In genomic region chr9:122042056-122042455, GRCh38 we compare ENCODE assay signal across 21 cellular contexts. TPM values are rescaled to one million over a fixed set of nuclear protein-coding genes. Genes with fewer than 3 reads are reported as not detected.
DNase-seq lines count a peak whose midpoint lies in the region; ATAC-seq lines count a peak whose summit lies in the region.
"Had no signal": no experiment of that assay in that cellular context is flagged by ENCODE, and none has a peak within 500 bp of the region (broad histone marks: within the 10 kb centered on the region; RNA-seq: fewer than 3 reads in every experiment).

No MANE protein-coding gene starts in this region.

- no peak overlapping the region for H3K9ac ChIP-seq in skeletal muscle tissue (ENCODE audit: low read depth in 1 of 3, low read length in 3 of 3)

- no peaks in the 10 kb centered on the region for H3K36me3 ChIP-seq in SJCRH30
- H3K36me3 ChIP-seq in skeletal muscle tissue (ENCODE audit: control insufficient read depth in 3 of 3, insufficient read depth in 3 of 3, low read length in 3 of 3), result peaks cover 0 to 9% (median 5%) of the 10 kb centered on the region in 3 donors

- H3K9me3 ChIP-seq in SJCRH30 (replicated peaks), result no peaks in the 10 kb centered on the region
- H3K9me3 ChIP-seq in skeletal muscle tissue (ENCODE audit: control insufficient read depth in 3 of 3, low read length in 3 of 3), result no peaks in the 10 kb centered on the region
- H3K9me3 ChIP-seq: BE2C, Caco-2 had no signal

- DNase-seq in SJCRH30 (peak; percentile 37 to 56), myocyte (ENCODE audit: low read depth) (peak; percentile 87), DMS153 treated with DMSO at 0.1 percent for 48 hours (lab: John Stamatoyannopoulos, UW; ENCODE audit: unreplicated experiment) (no peak)
- DNase-seq in stimulated activated naive CD4-positive, alpha-beta T cell treated with Interleukin-2 at 50 U/mL for 16 hours (lab: John Stamatoyannopoulos, UW), result no peak
- DNase-seq: ACHN; BE2C; C1 segment of cervical spinal cord; Caco-2; CD4-positive, CD25-positive, alpha-beta regulatory T cell; CD8-positive, alpha-beta memory T cell; DMS153; DMS79 treated with DMSO at 0.1 percent for 48 hours; GF-D8; GOT3; H7; HFFc6; IMR-90 had no signal

- peaks cover 39% of the 10 kb centered on the region for H3K4me1 ChIP-seq in SJCRH30
- H3K4me1 ChIP-seq in skeletal muscle tissue (ENCODE audit: control insufficient read depth in 3 of 3, insufficient read depth in 3 of 3, low read length in 3 of 3), result peaks cover 32 to 42% (median 37%) of the 10 kb centered on the region in 3 donors
- H3K4me1 ChIP-seq: Caco-2 had no signal

- H3K27ac ChIP-seq in SJCRH30 (no peak overlapping the region), skeletal muscle tissue (ENCODE audit: low read depth, low read length) (peak overlapping the region; percentile 70)
- H3K27ac ChIP-seq: HL-60 had no signal

- H3K4me3 ChIP-seq in SJCRH30 (no peak overlapping the region), skeletal muscle tissue (ENCODE audit: low read length in 3 of 3) (no peak overlapping the region)

- no peak for ATAC-seq in GM21619 (IDR thresholded peaks at IDR 0.05; ENCODE audit: unreplicated experiment)
- ATAC-seq: HCT116 had no signal

- H3K27me3 ChIP-seq in SJCRH30 (no peaks in the 10 kb centered on the region), skeletal muscle tissue (ENCODE audit: control insufficient read depth in 3 of 3, insufficient read depth in 3 of 3, low read length in 3 of 3) (no peaks in the 10 kb centered on the region)
- H3K27me3 ChIP-seq: BE2C had no signal

RNA-seq across cellular contexts. Expression of gene TTLL11, which starts 51.1 kb away (rescaled TPM):
- 4.8 and 8.8 TPM in 2 replicates for total RNA-seq in SJCRH30 (2014; rRNA removed; shearing (Covaris generic))
- total RNA-seq in myocyte (12.1 and 13.5 TPM in 2 replicates), skeletal muscle tissue (13.0 TPM)
- 7.6 TPM for polyA plus RNA-seq in myocyte (2012)

Comparison
In these comparisons a context has a peak if more than half of its experiments do, and no peak if none do; other contexts are left out.
1. DNase-seq: peak in SJCRH30 (2 of 2) and myocyte (single experiment); none in stimulated activated naive CD4-positive, alpha-beta T cell treated with Interleukin-2 at 50 U/mL for 16 hours (single experiment) and DMS153 treated with DMSO at 0.1 percent for 48 hours (single experiment).